In the genomic region with DNA sequence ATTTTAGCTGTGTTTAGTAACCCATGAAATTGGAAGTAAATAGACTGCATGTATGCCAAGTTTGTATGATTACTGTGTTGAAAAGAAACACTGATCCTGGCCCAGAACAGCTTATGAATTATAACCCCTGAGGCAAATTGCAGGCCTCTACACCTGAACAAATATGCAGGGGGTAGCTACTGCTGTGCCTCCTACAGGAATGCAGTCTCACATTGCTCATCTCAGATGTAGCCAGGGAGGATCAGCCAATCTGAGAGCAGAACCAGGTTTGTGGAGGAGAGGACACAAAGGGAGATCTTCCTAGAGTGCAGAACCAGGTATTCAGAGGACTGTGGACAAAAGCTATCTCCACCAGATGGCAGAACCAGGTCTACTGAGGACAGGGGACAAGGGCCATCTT, we compare ENCODE assay signal across 26 cellular contexts.
"Had no signal": no experiment of that assay in that cellular context is flagged by ENCODE, and none has a peak within 500 bp of the region (broad histone marks: within the 10 kb centered on the region; RNA-seq: fewer than 3 reads in every experiment).

No MANE protein-coding gene starts in this region.

- H3K9me3 Mint-ChIP-seq: activated B cell treated with CpG ODN at 0.5 μM for 24 hours; activated CD8-positive, alpha-beta T cell treated with anti-CD3 and anti-CD28 coated beads for 36 hours; activated naive CD8-positive, alpha-beta T cell treated with anti-CD3 and anti-CD28 coated beads for 36 hours; activated T-helper 17 cell treated with anti-CD3 and anti-CD28 coated beads, Interleukin-2, amount 50 U/mL, for 72 hours had no signal

- H3K4me1 Mint-ChIP-seq: activated B cell treated with CpG ODN at 0.5 μM for 24 hours; activated naive CD8-positive, alpha-beta T cell treated with anti-CD3 and anti-CD28 coated beads for 36 hours; activated T-helper 17 cell treated with anti-CD3 and anti-CD28 coated beads, Interleukin-2, amount 50 U/mL, for 72 hours had no signal

- H3K36me3 Mint-ChIP-seq: activated naive CD8-positive, alpha-beta T cell treated with anti-CD3 and anti-CD28 coated beads for 36 hours had no signal

- H3K27ac ChIP-seq: dorsolateral prefrontal cortex, epithelial cell of prostate, tibial artery had no signal

- H3K4me1 ChIP-seq: tibial artery had no signal

- FAIRE-seq: colon, islet of Langerhans, urothelium cell line had no signal

- H3K4me3 ChIP-seq: dorsolateral prefrontal cortex, tibial artery had no signal

- H3K27me3 ChIP-seq: tibial artery had no signal

- H3K4me3 Mint-ChIP-seq: activated B cell treated with CpG ODN at 0.5 μM for 24 hours; activated CD8-positive, alpha-beta T cell treated with anti-CD3 and anti-CD28 coated beads for 36 hours; activated naive CD8-positive, alpha-beta T cell treated with anti-CD3 and anti-CD28 coated beads for 36 hours; activated T-helper 17 cell treated with anti-CD3 and anti-CD28 coated beads, Interleukin-2, amount 50 U/mL, for 72 hours; nephron progenitor cell had no signal

- H3K9me3 ChIP-seq: tibial artery had no signal

- H3K27ac Mint-ChIP-seq: activated B cell treated with CpG ODN at 0.5 μM for 24 hours; activated CD8-positive, alpha-beta T cell treated with anti-CD3 and anti-CD28 coated beads for 36 hours; activated naive CD8-positive, alpha-beta T cell treated with anti-CD3 and anti-CD28 coated beads for 36 hours; activated T-helper 17 cell treated with anti-CD3 and anti-CD28 coated beads, Interleukin-2, amount 50 U/mL, for 72 hours; nephron progenitor cell had no signal

- ATAC-seq: activated CD8-positive, alpha-beta T cell treated with anti-CD3 and anti-CD28 coated beads for 36 hours; activated T-helper 17 cell treated with anti-CD3 and anti-CD28 coated beads, Interleukin-2, amount 50 U/mL, for 72 hours; stimulated activated naive CD8-positive, alpha-beta T cell treated with anti-CD3 and anti-CD28 coated beads, Interleukin-15, Interleukin-2, amounts not matched to agents 100 U/mL and 50 U/mL, for 24 hours had no signal

- DNase-seq: activated B cell treated with CpG ODN at 0.5 μM for 24 hours; activated CD4-positive, alpha-beta T cell treated with anti-CD3 and anti-CD28 coated beads for 48 hours; activated CD8-positive, alpha-beta T cell treated with anti-CD3 and anti-CD28 coated beads for 36 hours; activated naive CD4-positive, alpha-beta T cell; activated naive CD8-positive, alpha-beta T cell treated with anti-CD3 and anti-CD28 coated beads for 36 hours; activated T-cell treated with anti-CD3 and anti-CD28 coated beads, Interleukin-2, amount 50 U/mL, for 1 hour; amniotic stem cell; central memory CD4-positive, alpha-beta T cell; dorsolateral prefrontal cortex; foreskin fibroblast; glutamatergic neuron; hippocampal formation; midbrain; nephron progenitor cell; nucleus accumbens; posterior cingulate gyrus; retina; stimulated activated naive CD8-positive, alpha-beta T cell treated with anti-CD3 and anti-CD28 coated beads, Interleukin-15, Interleukin-2, amounts not matched to agents 100 U/mL and 50 U/mL, for 24 hours; substantia nigra; T-helper 2 cell; tibial artery had no signal

- H3K36me3 ChIP-seq: tibial artery had no signal
